ENCODE assay signal across 1 cellular context in genomic region chr19:55599468-55600335, GRCh38.
A peak's percentile ranks its signal among the peaks of the same experiment; 100 is the strongest.
TF ChIP-seq lines count a peak whose summit lies in the region.

Gene FIZ1 (minus strand): TSS chr19:55599517. CDS start chr19:55597865, 1,652 bp downstream.
A gene with protein sequence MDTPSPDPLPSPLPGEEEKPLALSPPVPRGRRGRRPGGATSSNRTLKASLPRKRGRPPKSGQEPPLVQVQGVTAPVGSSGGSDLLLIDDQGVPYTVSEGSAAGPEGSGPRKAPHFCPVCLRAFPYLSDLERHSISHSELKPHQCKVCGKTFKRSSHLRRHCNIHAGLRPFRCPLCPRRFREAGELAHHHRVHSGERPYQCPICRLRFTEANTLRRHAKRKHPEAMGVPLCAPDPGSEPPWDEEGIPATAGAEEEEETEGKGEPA (plus strand): TSS chr19:55600288. CDS start chr19:55602113, 1,825 bp downstream.

TF ChIP-seq in HepG2, 621 proteins besides CTCF, POLR2A, EP300 and RAD21 (continued from another document):
- TF ChIP-seq, protein P1, sequence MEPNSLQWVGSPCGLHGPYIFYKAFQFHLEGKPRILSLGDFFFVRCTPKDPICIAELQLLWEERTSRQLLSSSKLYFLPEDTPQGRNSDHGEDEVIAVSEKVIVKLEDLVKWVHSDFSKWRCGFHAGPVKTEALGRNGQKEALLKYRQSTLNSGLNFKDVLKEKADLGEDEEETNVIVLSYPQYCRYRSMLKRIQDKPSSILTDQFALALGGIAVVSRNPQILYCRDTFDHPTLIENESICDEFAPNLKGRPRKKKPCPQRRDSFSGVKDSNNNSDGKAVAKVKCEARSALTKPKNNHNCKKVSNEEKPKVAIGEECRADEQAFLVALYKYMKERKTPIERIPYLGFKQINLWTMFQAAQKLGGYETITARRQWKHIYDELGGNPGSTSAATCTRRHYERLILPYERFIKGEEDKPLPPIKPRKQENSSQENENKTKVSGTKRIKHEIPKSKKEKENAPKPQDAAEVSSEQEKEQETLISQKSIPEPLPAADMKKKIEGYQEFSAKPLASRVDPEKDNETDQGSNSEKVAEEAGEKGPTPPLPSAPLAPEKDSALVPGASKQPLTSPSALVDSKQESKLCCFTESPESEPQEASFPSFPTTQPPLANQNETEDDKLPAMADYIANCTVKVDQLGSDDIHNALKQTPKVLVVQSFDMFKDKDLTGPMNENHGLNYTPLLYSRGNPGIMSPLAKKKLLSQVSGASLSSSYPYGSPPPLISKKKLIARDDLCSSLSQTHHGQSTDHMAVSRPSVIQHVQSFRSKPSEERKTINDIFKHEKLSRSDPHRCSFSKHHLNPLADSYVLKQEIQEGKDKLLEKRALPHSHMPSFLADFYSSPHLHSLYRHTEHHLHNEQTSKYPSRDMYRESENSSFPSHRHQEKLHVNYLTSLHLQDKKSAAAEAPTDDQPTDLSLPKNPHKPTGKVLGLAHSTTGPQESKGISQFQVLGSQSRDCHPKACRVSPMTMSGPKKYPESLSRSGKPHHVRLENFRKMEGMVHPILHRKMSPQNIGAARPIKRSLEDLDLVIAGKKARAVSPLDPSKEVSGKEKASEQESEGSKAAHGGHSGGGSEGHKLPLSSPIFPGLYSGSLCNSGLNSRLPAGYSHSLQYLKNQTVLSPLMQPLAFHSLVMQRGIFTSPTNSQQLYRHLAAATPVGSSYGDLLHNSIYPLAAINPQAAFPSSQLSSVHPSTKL (CRISPR knock-in tag; IDR thresholded peaks at IDR 0.05) = no peak
- TF ChIP-seq LCORL (IDR thresholded peaks at IDR 0.05) = no peak
- TF ChIP-seq LCORL (CRISPR knock-in tag; IDR thresholded peaks at IDR 0.05) = no peak
- TF ChIP-seq ZBTB7A (CRISPR knock-in tag; IDR thresholded peaks at IDR 0.05) = 0 out of 2 replicates have a peak, but pooled peaks have one; percentile 37
